14 cellular contexts compared by ENCODE assay signal in genomic region chr9:135963338-135963737, GRCh38. TPM values are rescaled to one million over a fixed set of nuclear protein-coding genes. Genes with fewer than 3 reads are reported as not detected.
DNase-seq lines count a peak whose midpoint lies in the region; ATAC-seq, FAIRE-seq and TF ChIP-seq lines count a peak whose summit lies in the region.
"Had no signal": no experiment of that assay in that cellular context is flagged by ENCODE, and none has a peak within 500 bp of the region (broad histone marks: within the 10 kb centered on the region; RNA-seq: fewer than 3 reads in every experiment).

No MANE protein-coding gene starts in this region.

- ATAC-seq in activated naive CD4-positive, alpha-beta T cell treated with anti-CD3 and anti-CD28 coated beads, Interleukin-2, amount 50 U/mL, for 72 hours = no peak
- no peak for ATAC-seq in K562

- H3K27me3 Mint-ChIP-seq in activated naive CD4-positive, alpha-beta T cell treated with anti-CD3 and anti-CD28 coated beads, Interleukin-2, amount 50 U/mL, for 24 hours = no peaks in the 10 kb centered on the region
- peaks cover 20% of the 10 kb centered on the region for H3K27me3 Mint-ChIP-seq in progenitor cell of endocrine pancreas

- POLR2A ChIA-PET in HEK293 (lab: Yijun Ruan, JAX) = interaction anchor here (0.6 to 1.2 kb wide), 2 partner anchors 150 to 414 kb away, joined by 4 to 5 read pairs; no protein-coding TSS in a partner anchor
- POLR2A ChIA-PET in K562 (lab: Yijun Ruan, JAX) = no interaction called here

- no peak for FAIRE-seq in K562 (lab: Jason Lieb, UNC)
- FAIRE-seq in kidney (lab: Jason Lieb, UNC) = no peak
- FAIRE-seq: GM19239, H1, HTR-8/SVneo had no signal

- H3K4me1 ChIP-seq in HEK293 (ENCODE audit: control insufficient read depth, insufficient read depth, low read length) (no peaks in the 10 kb centered on the region), K562 (replicated peaks in 1 of 2; ENCODE audit: control insufficient read depth in 2 of 2, insufficient read depth in 2 of 2, low read length in 2 of 2) (peaks cover 14 to 53% of the 10 kb centered on the region in 2 experiments), kidney (ENCODE audit: control insufficient read depth in 1 of 2, insufficient read depth in 1 of 2, low read depth in 1 of 2, low read length in 2 of 2) (peaks cover 10 to 16% of the 10 kb centered on the region in 2 donors)

- H3K4me3 Mint-ChIP-seq in activated naive CD4-positive, alpha-beta T cell treated with anti-CD3 and anti-CD28 coated beads, Interleukin-2, amount 50 U/mL, for 24 hours = peak overlapping the region; percentile 15
- no peak overlapping the region for H3K4me3 Mint-ChIP-seq in progenitor cell of endocrine pancreas (ENCODE audit: low read depth)
- H3K4me3 Mint-ChIP-seq: HFFc6 had no signal

- TF ChIP-seq POLR2A in K562 (conservative IDR thresholded peaks at IDR 0.05) = no peak

- WGBS in K562 (ENCODE audit: insufficient coverage, low coverage, missing lambda C conversion rate) = 92% methylated on average over 8 of the region's 8 CpGs

- TF ChIP-seq EP300 in K562 (IDR thresholded peaks at IDR 0.05; ENCODE audit: low read length) = no peak

- H3K36me3 ChIP-seq in HEK293 (ENCODE audit: control insufficient read depth in 2 of 2, insufficient read depth in 1 of 2, low read length in 2 of 2) = peaks cover 0 to 6% of the 10 kb centered on the region in 2 experiments; a peak in 1 of 3 replicates
- H3K36me3 ChIP-seq in K562 (ENCODE audit: control insufficient read depth, insufficient read depth, low read length) = peaks cover 15% of the 10 kb centered on the region
- H3K36me3 ChIP-seq in kidney (ENCODE audit: control insufficient read depth in 1 of 2, insufficient read depth in 2 of 2, low read length in 2 of 2) = no peaks in the 10 kb centered on the region
- H3K36me3 ChIP-seq: HAP-1 had no signal

- H3K9me3 Mint-ChIP-seq in activated naive CD4-positive, alpha-beta T cell treated with anti-CD3 and anti-CD28 coated beads, Interleukin-2, amount 50 U/mL, for 24 hours = no peaks in the 10 kb centered on the region
- no peaks in the 10 kb centered on the region for H3K9me3 Mint-ChIP-seq in activated naive CD4-positive, alpha-beta T cell treated with anti-CD3 and anti-CD28 coated beads, Interleukin-2, amount 50 U/mL, for 72 hours
- no peaks in the 10 kb centered on the region for H3K9me3 Mint-ChIP-seq in progenitor cell of endocrine pancreas (ENCODE audit: low read depth)
- H3K9me3 Mint-ChIP-seq: CD4-positive, CD25-positive, alpha-beta regulatory T cell; HFFc6 had no signal

- H3K79me2 ChIP-seq in K562 (ENCODE audit: control insufficient read depth, insufficient read depth, low read length) = peaks cover 40% of the 10 kb centered on the region

- H3K9me3 ChIP-seq in HEK293 (ENCODE audit: control insufficient read depth, insufficient read depth, low read depth, low read length) (no peaks in the 10 kb centered on the region), K562 (replicated peaks; ENCODE audit: control insufficient read depth, insufficient read depth, low read depth, low read length) (no peaks in the 10 kb centered on the region), kidney (ENCODE audit: control insufficient read depth in 1 of 2, low read length in 2 of 2) (no peaks in the 10 kb centered on the region)
- H3K9me3 ChIP-seq: HAP-1 had no signal

- H3K36me3 Mint-ChIP-seq in activated naive CD4-positive, alpha-beta T cell treated with anti-CD3 and anti-CD28 coated beads, Interleukin-2, amount 50 U/mL, for 24 hours = no peaks in the 10 kb centered on the region
- peaks cover 0 to 6% of the 10 kb centered on the region in 2 donors for H3K36me3 Mint-ChIP-seq in activated naive CD4-positive, alpha-beta T cell treated with anti-CD3 and anti-CD28 coated beads, Interleukin-2, amount 50 U/mL, for 72 hours
- no peaks in the 10 kb centered on the region for H3K36me3 Mint-ChIP-seq in progenitor cell of endocrine pancreas (ENCODE audit: insufficient read depth)
- H3K36me3 Mint-ChIP-seq: CD4-positive, CD25-positive, alpha-beta regulatory T cell had no signal

- in situ Hi-C loops in K562 (cut with MboI) = no loop called here

- peak overlapping the region in 1 of 2 experiments; percentile 50; a peak in 2 of 4 replicates for H3K9ac ChIP-seq in K562 (ENCODE audit: insufficient read depth in 1 of 2, low read depth in 2 of 2, low read length in 2 of 2)
- H3K9ac ChIP-seq in kidney (ENCODE audit: low read length in 2 of 2) = no peak overlapping the region

- peaks cover 7% of the 10 kb centered on the region; the same call in 1 of the 2 replicates for H4K20me1 ChIP-seq in K562 (replicated peaks; ENCODE audit: control insufficient read depth, insufficient read depth, low read length)

- no TSS peak for BruUV-seq in K562 (replicated peaks; lab: Mats Ljungman, UMichigan)

- H3K4me1 Mint-ChIP-seq in activated naive CD4-positive, alpha-beta T cell treated with anti-CD3 and anti-CD28 coated beads, Interleukin-2, amount 50 U/mL, for 24 hours = peaks cover 34% of the 10 kb centered on the region
- H3K4me1 Mint-ChIP-seq in progenitor cell of endocrine pancreas (ENCODE audit: low read depth) = peaks cover 7% of the 10 kb centered on the region

- DNase-seq in activated naive CD4-positive, alpha-beta T cell treated with anti-CD3 and anti-CD28 coated beads, Interleukin-2, amount 50 U/mL, for 72 hours (ENCODE audit: low spot score in 2 of 2) = no peak
- DNase-seq in K562 (ENCODE audit: extremely low read depth in 1 of 4, low spot score in 3 of 4) = no peak
- DNase-seq in progenitor cell of endocrine pancreas (ENCODE audit: low spot score, unreplicated experiment) = no peak
- DNase-seq in NCI-H1694 (lab: John Stamatoyannopoulos, UW) = no peak
- no peak for DNase-seq in kidney
- DNase-seq: CD4-positive, CD25-positive, alpha-beta regulatory T cell; DMS53; HFFc6 had no signal

- intact Hi-C loops in K562 (cut with micrococcal nuclease) = loop anchor here (5.0 to 10.0 kb wide), 2 partner anchors 131 to 361 kb away; partner anchors contain the start of gene NACC2
- intact Hi-C loops in kidney (cut with DNase I) = no loop called here

- H3K4me3 ChIP-seq in HEK293 (ENCODE audit: low read depth, low read length) = no peak overlapping the region
- H3K4me3 ChIP-seq in K562 = no peak overlapping the region
- H3K4me3 ChIP-seq in kidney (ENCODE audit: low read length in 2 of 2) = no peak overlapping the region
- H3K4me3 ChIP-seq: HAP-1 had no signal

- H3K27me3 ChIP-seq in K562 (ENCODE audit: control insufficient read depth in 2 of 2, insufficient read depth in 2 of 2, low read length in 2 of 2) = no peaks in the 10 kb centered on the region

- no peak for TF ChIP-seq RAD21 in K562 (CRISPR knock-in tag; conservative IDR thresholded peaks at IDR 0.05 in 1 of 2, IDR thresholded peaks at IDR 0.05 in 1 of 2)

- CTCF ChIA-PET in HEK293 (lab: Yijun Ruan, JAX) = interaction anchor here (0.7 to 1.0 kb wide), 3 partner anchors 154 to 176 kb away, joined by 3 to 5 read pairs (median 3); no protein-coding TSS in a partner anchor
- CTCF ChIA-PET in K562 (lab: Yijun Ruan, JAX; ENCODE audit: low intra/inter-chr PET ratio) = no interaction called here

- TF ChIP-seq CTCF in HEK293 (tag by site-specific recombination; IDR thresholded peaks at IDR 0.05) (no peak), K562 (IDR thresholded peaks at IDR 0.05 in 2 of 3, conservative IDR thresholded peaks at IDR 0.05 in 1 of 3; ENCODE audit: insufficient read depth in 2 of 3, low read depth in 1 of 3, low read length in 3 of 3) (no peak), progenitor cell of endocrine pancreas (IDR thresholded peaks at IDR 0.05; ENCODE audit: unreplicated experiment) (no peak), kidney (IDR thresholded peaks at IDR 0.05; ENCODE audit: borderline replicate concordance, extremely low read depth, insufficient read depth) (no peak)

- H3K27ac Mint-ChIP-seq in activated naive CD4-positive, alpha-beta T cell treated with anti-CD3 and anti-CD28 coated beads, Interleukin-2, amount 50 U/mL, for 24 hours = no peak overlapping the region
- H3K27ac Mint-ChIP-seq in activated naive CD4-positive, alpha-beta T cell treated with anti-CD3 and anti-CD28 coated beads, Interleukin-2, amount 50 U/mL, for 72 hours = peak overlapping the region in 1 of 2 donors; percentile 60
- peak overlapping the region; percentile 45 for H3K27ac Mint-ChIP-seq in progenitor cell of endocrine pancreas
- H3K27ac Mint-ChIP-seq: HFFc6 had no signal

- H2AFZ ChIP-seq in K562 (ENCODE audit: low read depth, low read length) = no peak overlapping the region

- no peak overlapping the region for H3K4me2 ChIP-seq in K562 (ENCODE audit: insufficient read depth, low read length)

- H3K27ac ChIP-seq in HEK293 (ENCODE audit: extremely low read depth, low read depth, low read length) (no peak overlapping the region), K562 (ENCODE audit: extremely low read depth, low read depth, low read length) (no peak overlapping the region), kidney (ENCODE audit: low read depth in 2 of 2, low read length in 2 of 2) (no peak overlapping the region)

- H3K9me1 ChIP-seq in K562 (ENCODE audit: control insufficient read depth, insufficient read depth, low read length) = no peaks in the 10 kb centered on the region

RNA-seq across cellular contexts. Expression of gene UBAC1, which starts 2.2 kb away (rescaled TPM):
- total RNA-seq in activated naive CD4-positive, alpha-beta T cell treated with anti-CD3 and anti-CD28 coated beads, Interleukin-2, amount 50 U/mL, for 72 hours = 10 to 100 TPM; 39.8 to 46.7 TPM
- total RNA-seq in K562 (2011; cell fraction: chromatin; rRNA removed; ENCODE audit: low replicate concordance) = 536 and 854 TPM in 2 replicates
- 552 and 553 TPM in 2 replicates for total RNA-seq in K562 (2011; cell fraction: nucleolus; rRNA removed)
- total RNA-seq in K562 (2011; cell fraction: nucleoplasm; rRNA removed) = 447 and 492 TPM in 2 replicates
- total RNA-seq in K562 (2014; rRNA removed) (399 and 504 TPM in 2 replicates), K562 (2014; rRNA removed; fragmentation: Illumina TruSeq; extraction: Trizol) (138 and 145 TPM in 2 replicates), K562 (2015; rRNA removed; fragmentation: Illumina TruSeq; extraction: Trizol) (166 and 171 TPM in 2 replicates), K562 (2021) (294 and 309 TPM in 2 replicates), progenitor cell of endocrine pancreas (31.4 and 34.2 TPM in 2 replicates), kidney (40.2 TPM)
- polyA plus RNA-seq in K562 (2011; rRNA removed) (385 and 395 TPM in 2 replicates), K562 (2014; fragmentation: Illumina TruSeq; extraction: Trizol) (219 and 228 TPM in 2 replicates), K562 (2014; fragmentation: Nextera tagmentation; extraction: Ambion mirVana) (100 to 1,000 TPM in 1 of 2 experiments, 10 to 100 TPM in 1; 94.0 to 117 TPM), K562 (2014; rRNA removed) (381 and 405 TPM in 2 replicates), kidney (ENCODE audit: insufficient read depth, low read depth, low replicate concordance) (52.6 TPM)
- polyA plus RNA-seq in K562 (2011; cell fraction: cytosol; rRNA removed) = 447 and 505 TPM in 2 replicates
- 838 and 845 TPM in 2 replicates for polyA plus RNA-seq in K562 (2011; cell fraction: nucleus; rRNA removed)
- 178 and 239 TPM in 2 replicates for polyA plus RNA-seq in K562 (2012)
- polyA minus RNA-seq in K562 (2011; rRNA and poly(A)+ RNA removed) = 128 and 165 TPM in 2 replicates
- polyA minus RNA-seq in K562 (2011; cell fraction: cytosol; rRNA and poly(A)+ RNA removed) = 110 and 129 TPM in 2 replicates
- polyA minus RNA-seq in K562 (2011; cell fraction: nucleus; rRNA and poly(A)+ RNA removed) = 120 and 171 TPM in 2 replicates

RNA-seq across cellular contexts. Expression of gene CAMSAP1, which starts 56.0 kb away (rescaled TPM):
- total RNA-seq in activated naive CD4-positive, alpha-beta T cell treated with anti-CD3 and anti-CD28 coated beads, Interleukin-2, amount 50 U/mL, for 72 hours = 10 to 100 TPM; 38.1 to 40.6 TPM
- 40.9 and 68.9 TPM in 2 replicates for total RNA-seq in K562 (2011; cell fraction: chromatin; rRNA removed; ENCODE audit: low replicate concordance)
- 21.5 and 22.4 TPM in 2 replicates for total RNA-seq in K562 (2011; cell fraction: nucleolus; rRNA removed)
- 36.1 and 42.5 TPM in 2 replicates for total RNA-seq in K562 (2011; cell fraction: nucleoplasm; rRNA removed)
- 18.1 and 23.4 TPM in 2 replicates for total RNA-seq in K562 (2014; rRNA removed)
- total RNA-seq in K562 (2014; rRNA removed; fragmentation: Illumina TruSeq; extraction: Trizol) = 14.3 TPM in 2 replicates
- total RNA-seq in K562 (2015; rRNA removed; fragmentation: Illumina TruSeq; extraction: Trizol) = 13.9 and 15.7 TPM in 2 replicates
- 28.8 and 32.8 TPM in 2 replicates for total RNA-seq in K562 (2021)
- polyA plus RNA-seq in K562 (2011; rRNA removed) = 6.3 and 6.9 TPM in 2 replicates
- polyA plus RNA-seq in K562 (2011; cell fraction: cytosol; rRNA removed) = 6.3 and 8.3 TPM in 2 replicates
- polyA plus RNA-seq in K562 (2011; cell fraction: nucleus; rRNA removed) = 15.6 and 19.6 TPM in 2 replicates
- polyA plus RNA-seq in K562 (2012) = 10.6 and 11.9 TPM in 2 replicates
- 14.9 and 19.7 TPM in 2 replicates for polyA plus RNA-seq in K562 (2014; fragmentation: Illumina TruSeq; extraction: Trizol)
- polyA plus RNA-seq in K562 (2014; fragmentation: Nextera tagmentation; extraction: Ambion mirVana) = 1 to 10 TPM; 1.5 to 1.6 TPM
- polyA plus RNA-seq in K562 (2014; rRNA removed) = 10.0 and 11.3 TPM in 2 replicates
- polyA minus RNA-seq in K562 (2011; rRNA and poly(A)+ RNA removed) = 14.1 and 20.0 TPM in 2 replicates
- 42.2 and 76.3 TPM in 2 replicates for polyA minus RNA-seq in K562 (2011; cell fraction: cytosol; rRNA and poly(A)+ RNA removed)
- polyA minus RNA-seq in K562 (2011; cell fraction: nucleus; rRNA and poly(A)+ RNA removed) = 11.4 and 23.5 TPM in 2 replicates
- 80.6 and 82.2 TPM in 2 replicates for total RNA-seq in progenitor cell of endocrine pancreas
- total RNA-seq in kidney = 38.6 TPM
- 3.3 TPM for polyA plus RNA-seq in kidney (ENCODE audit: insufficient read depth, low read depth, low replicate concordance)
